Comparison of ENCODE assay signal across 27 cellular contexts in the genomic region with DNA sequence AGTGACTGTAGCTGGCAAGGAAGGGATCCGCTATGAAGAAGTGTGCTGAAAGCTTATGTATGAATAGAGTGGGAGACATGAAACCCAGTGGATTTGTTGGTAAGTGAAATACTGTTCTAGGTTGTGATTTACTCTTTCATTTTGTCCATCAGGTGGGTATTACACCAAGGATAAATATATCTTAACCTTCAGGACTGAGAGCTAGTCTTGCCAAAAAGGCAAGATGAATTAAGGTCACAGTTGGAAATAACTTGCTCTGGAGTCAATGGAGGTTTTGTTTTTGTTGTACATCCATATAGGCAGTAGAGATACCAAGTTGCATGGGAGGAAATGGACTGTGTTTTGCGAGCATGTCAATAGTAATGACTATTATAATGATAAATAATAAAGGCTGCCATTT.
"Had no signal": no experiment of that assay in that cellular context is flagged by ENCODE, and none has a peak within 500 bp of the region (broad histone marks: within the 10 kb centered on the region; RNA-seq: fewer than 3 reads in every experiment).

No MANE protein-coding gene starts in this region.

- H3K4me1 Mint-ChIP-seq: naive B cell; nephron progenitor cell; stimulated activated effector memory CD8-positive, alpha-beta T cell treated with anti-CD3 and anti-CD28 coated beads, Interleukin-12 subunit alpha, Interleukin-12 subunit beta, amount 100 ng/mL, for 72 hours; stimulated activated naive B cell treated with anti-CD40 and anti-IgM and Interleukin-4, amounts not matched to agents 10 μg/mL and 1 μg/mL and 100 μg/mL, for 72 hours had no signal

- ATAC-seq: naive thymus-derived CD8-positive, alpha-beta T cell; pancreas; right lobe of liver; stimulated activated effector memory CD8-positive, alpha-beta T cell treated with anti-CD3 and anti-CD28 coated beads, Interleukin-12 subunit alpha, Interleukin-12 subunit beta, amount 100 ng/mL, for 72 hours; stimulated activated naive B cell treated with anti-CD40 and anti-IgM and Interleukin-4, amounts not matched to agents 10 μg/mL and 1 μg/mL and 100 μg/mL, for 72 hours had no signal

- H3K36me3 ChIP-seq: neutrophil, pancreas, prostate gland, right atrium auricular region, right lobe of liver, sigmoid colon, stomach, thoracic aorta, thyroid gland, tibial nerve, upper lobe of left lung, vagina had no signal

- H3K36me3 Mint-ChIP-seq: stimulated activated effector memory CD8-positive, alpha-beta T cell treated with anti-CD3 and anti-CD28 coated beads, Interleukin-12 subunit alpha, Interleukin-12 subunit beta, amount 100 ng/mL, for 72 hours; stimulated activated naive B cell treated with anti-CD40 and anti-IgM and Interleukin-4, amounts not matched to agents 10 μg/mL and 1 μg/mL and 100 μg/mL, for 72 hours had no signal

- H3K27ac Mint-ChIP-seq: naive B cell; naive thymus-derived CD8-positive, alpha-beta T cell; nephron progenitor cell; stimulated activated effector memory CD8-positive, alpha-beta T cell treated with anti-CD3 and anti-CD28 coated beads, Interleukin-12 subunit alpha, Interleukin-12 subunit beta, amount 100 ng/mL, for 72 hours; stimulated activated naive B cell treated with anti-CD40 and anti-IgM and Interleukin-4, amounts not matched to agents 10 μg/mL and 1 μg/mL and 100 μg/mL, for 72 hours; stimulated activated naive CD8-positive, alpha-beta T cell treated with anti-CD3 and anti-CD28 coated beads, Interleukin-15, Interleukin-2, amounts not matched to agents 100 ng/mL and 50 ng/mL, for 24 hours had no signal

- H3K27ac ChIP-seq: neutrophil, pancreas, prostate gland, right atrium auricular region, right lobe of liver, sigmoid colon, stomach, thoracic aorta, thyroid gland, tibial nerve, upper lobe of left lung, vagina had no signal

- H3K9me3 ChIP-seq: neutrophil, pancreas, prostate gland, right atrium auricular region, right lobe of liver, sigmoid colon, thoracic aorta, thyroid gland, upper lobe of left lung, vagina had no signal

- H3K27me3 ChIP-seq: neutrophil, pancreas, right atrium auricular region, right lobe of liver, sigmoid colon, stomach, thyroid gland, tibial nerve, upper lobe of left lung, vagina had no signal

- H3K4me1 ChIP-seq: pancreas, prostate gland, right atrium auricular region, right lobe of liver, sigmoid colon, stomach, tibial nerve, upper lobe of left lung, vagina had no signal

- H3K4me3 Mint-ChIP-seq: naive B cell; naive thymus-derived CD8-positive, alpha-beta T cell; nephron progenitor cell; stimulated activated effector memory CD8-positive, alpha-beta T cell treated with anti-CD3 and anti-CD28 coated beads, Interleukin-12 subunit alpha, Interleukin-12 subunit beta, amount 100 ng/mL, for 72 hours; stimulated activated naive B cell treated with anti-CD40 and anti-IgM and Interleukin-4, amounts not matched to agents 10 μg/mL and 1 μg/mL and 100 μg/mL, for 72 hours; stimulated activated naive CD8-positive, alpha-beta T cell treated with anti-CD3 and anti-CD28 coated beads, Interleukin-15, Interleukin-2, amounts not matched to agents 100 ng/mL and 50 ng/mL, for 24 hours had no signal

- DNase-seq: naive B cell; naive thymus-derived CD8-positive, alpha-beta T cell; nephron progenitor cell; nucleus accumbens; pancreas; retina; right lobe of liver; sigmoid colon; small intestine; stimulated activated CD4-positive, alpha-beta T cell treated with anti-CD3 and anti-CD28 coated beads, Interleukin-15, amount 100 ng/mL, for 24 hours; stimulated activated CD4-positive, alpha-beta T cell treated with anti-CD3 and anti-CD28 coated beads, Interleukin-2, amount 100 ng/mL, for 24 hours; stimulated activated CD4-positive, alpha-beta T cell treated with anti-CD3 and anti-CD28 coated beads, Interleukin-2, amount 100 ng/mL, for 48 hours; stimulated activated CD4-positive, alpha-beta T cell treated with anti-CD3 and anti-CD28 coated beads, Interleukin-4, amount 100 ng/mL, for 24 hours; stimulated activated naive B cell treated with anti-CD40 and anti-IgM and Interleukin-4, amounts not matched to agents 10 μg/mL and 1 μg/mL and 100 μg/mL, for 72 hours; stimulated activated naive CD4-positive, alpha-beta T cell treated with Interleukin-2 at 50 U/mL for 16 hours; stomach; thyroid gland; trophoblast cell; upper lobe of left lung had no signal

- H3K4me3 ChIP-seq: pancreas, prostate gland, right atrium auricular region, right lobe of liver, sigmoid colon, stomach, thoracic aorta, thyroid gland, tibial nerve, upper lobe of left lung, vagina had no signal
